In genomic region chr3:132180337-132180791, GRCh38 we compare ENCODE assay signal across 9 cellular contexts.
A peak's percentile ranks its signal among the peaks of the same experiment; 100 is the strongest.
DNase-seq lines count a peak whose midpoint lies in the region; ATAC-seq and TF ChIP-seq lines count a peak whose summit lies in the region.
"Had no signal": no experiment of that assay in that cellular context is flagged by ENCODE, and none has a peak within 500 bp of the region (broad histone marks: within the 10 kb centered on the region; RNA-seq: fewer than 3 reads in every experiment).

No MANE protein-coding gene starts in this region.

- no peaks in the 10 kb centered on the region for H3F3A ChIP-seq in MM.1S (ENCODE audit: insufficient read depth, low read length)

- peak overlapping the region; percentile 39; the same call in 1 of the 2 replicates for H2AFZ ChIP-seq in MM.1S (ENCODE audit: low read length)

- POLR2A ChIA-PET in Caco-2 (lab: Charles Lee) = no interaction called here

- H3K9me3 ChIP-seq in Caco-2 = no peaks in the 10 kb centered on the region
- no peaks in the 10 kb centered on the region for H3K9me3 ChIP-seq in MM.1S (replicated peaks; ENCODE audit: insufficient read depth, low read length)
- H3K9me3 ChIP-seq: SJSA1 had no signal

- H3K27me3 Mint-ChIP-seq in Caco-2 (ENCODE audit: insufficient read depth, unreplicated experiment) = peaks cover 9% of the 10 kb centered on the region
- peaks cover 3% of the 10 kb centered on the region for H3K27me3 Mint-ChIP-seq in activated T-cell treated with anti-CD3 and anti-CD28 coated beads, Interleukin-2, amount 50 U/mL, for 24 hours

- H3K27ac Mint-ChIP-seq in Caco-2 (ENCODE audit: unreplicated experiment) = no peak overlapping the region
- H3K27ac Mint-ChIP-seq in activated T-cell treated with anti-CD3 and anti-CD28 coated beads, Interleukin-2, amount 50 U/mL, for 24 hours = no peak overlapping the region

- H3K36me3 Mint-ChIP-seq in Caco-2 (ENCODE audit: insufficient read depth, unreplicated experiment) = no peaks in the 10 kb centered on the region
- H3K36me3 Mint-ChIP-seq in activated T-cell treated with anti-CD3 and anti-CD28 coated beads, Interleukin-2, amount 50 U/mL, for 24 hours (ENCODE audit: low read depth) = no peaks in the 10 kb centered on the region

- no peaks in the 10 kb centered on the region for H3K9me2 ChIP-seq in MM.1S (replicated peaks; ENCODE audit: insufficient read depth, low read length)

- H3K9me3 Mint-ChIP-seq in Caco-2 (ENCODE audit: unreplicated experiment) = no peaks in the 10 kb centered on the region
- no peaks in the 10 kb centered on the region for H3K9me3 Mint-ChIP-seq in activated T-cell treated with anti-CD3 and anti-CD28 coated beads, Interleukin-2, amount 50 U/mL, for 24 hours

- no TSS peak for BruUV-seq in Caco-2 (replicated peaks; lab: Mats Ljungman, UMichigan)

- H3K4me3 Mint-ChIP-seq in Caco-2 (ENCODE audit: unreplicated experiment) = no peak overlapping the region
- H3K4me3 Mint-ChIP-seq in activated T-cell treated with anti-CD3 and anti-CD28 coated beads, Interleukin-2, amount 50 U/mL, for 24 hours = no peak overlapping the region

- intact Hi-C loops in Caco-2 (cut with micrococcal nuclease; ENCODE audit: unreplicated experiment) = loop anchor here (1.0 kb wide), 1 partner anchor 142 kb away; no protein-coding TSS in a partner anchor

- CTCF ChIA-PET in Caco-2 (lab: Charles Lee) = no interaction called here

- H3K36me3 ChIP-seq in Caco-2 (ENCODE audit: control insufficient read depth, insufficient read depth, low read length) (no peaks in the 10 kb centered on the region), MM.1S (replicated peaks; ENCODE audit: insufficient read depth, low read length) (no peaks in the 10 kb centered on the region)
- H3K36me3 ChIP-seq: SJSA1 had no signal

- H3K27me3 ChIP-seq in Caco-2 (replicated peaks; ENCODE audit: control insufficient read depth, insufficient read depth, low read length) (no peaks in the 10 kb centered on the region), MM.1S (replicated peaks; ENCODE audit: insufficient read depth, low read length) (no peaks in the 10 kb centered on the region)

- H3K4me3 ChIP-seq in Caco-2 (ENCODE audit: low read depth, low read length) (no peak overlapping the region), MM.1S (ENCODE audit: low read length) (no peak overlapping the region)
- H3K4me3 ChIP-seq: SJSA1 had no signal

- peak; percentile 55 to 59 for TF ChIP-seq CTCF in Caco-2 (IDR thresholded peaks at IDR 0.05; ENCODE audit: insufficient read depth in 1 of 2, low read depth in 1 of 2, low read length in 1 of 2, severe bottlenecking in 1 of 2, unreplicated experiment in 1 of 2)
- peak; percentile 66 for TF ChIP-seq CTCF in MM.1S (IDR thresholded peaks at IDR 0.05; ENCODE audit: low read length)

- H3K9ac ChIP-seq in MM.1S (ENCODE audit: low read length) = no peak overlapping the region

- no peaks in the 10 kb centered on the region for H3K4me1 Mint-ChIP-seq in Caco-2 (ENCODE audit: low read depth, unreplicated experiment)
- peaks cover 4% of the 10 kb centered on the region for H3K4me1 Mint-ChIP-seq in activated T-cell treated with anti-CD3 and anti-CD28 coated beads, Interleukin-2, amount 50 U/mL, for 24 hours (ENCODE audit: low read depth)

- H3K4me1 ChIP-seq in Caco-2 (no peaks in the 10 kb centered on the region), MM.1S (ENCODE audit: low read length) (no peaks in the 10 kb centered on the region; the same call in 1 of the 2 replicates)
- H3K4me1 ChIP-seq: SJSA1 had no signal

- H3K27ac ChIP-seq in MM.1S (ENCODE audit: low read length) (no peak overlapping the region), epithelial cell of prostate (no peak overlapping the region)
- H3K27ac ChIP-seq: SJSA1 had no signal

- DNase-seq in Caco-2 (peak in 1 of 2 experiments; percentile 41), GM19240 (ENCODE audit: insufficient read length, low spot score) (peak; percentile 19), MM.1S (peak; percentile 75), RKO (ENCODE audit: low spot score) (peak; percentile 73), epithelial cell of prostate (ENCODE audit: low read depth, low spot score) (peak; percentile 20), non-pigmented ciliary epithelial cell (ENCODE audit: low read depth) (peak; percentile 32)
- DNase-seq in activated T-cell treated with anti-CD3 and anti-CD28 coated beads, Interleukin-2, amount 50 U/mL, for 24 hours = no peak

- no peak overlapping the region for H3K4me2 ChIP-seq in MM.1S (ENCODE audit: low read depth, low read length)

- no peaks in the 10 kb centered on the region for H4K20me1 ChIP-seq in MM.1S (ENCODE audit: insufficient read depth, low read length)

- no peaks in the 10 kb centered on the region for H3K79me2 ChIP-seq in MM.1S (ENCODE audit: low read length)

- ATAC-seq in HG03139 (IDR thresholded peaks at IDR 0.05; ENCODE audit: unreplicated experiment) = no peak
